6 cellular contexts compared by ENCODE assay signal in genomic region chr9:61982727-61983126, GRCh38.
A peak's percentile ranks its signal among the peaks of the same experiment; 100 is the strongest.
DNase-seq lines count a peak whose midpoint lies in the region; ATAC-seq, FAIRE-seq and TF ChIP-seq lines count a peak whose summit lies in the region.
"Not testable (repeated sequence)": the region's sequence is repeated elsewhere in the genome, so short reads cannot be mapped to it uniquely, and the experiment has no call there.

No MANE protein-coding gene starts in this region.

- not testable (repeated sequence) for H2AFZ ChIP-seq in HepG2 (ENCODE audit: low read length)

- not testable (repeated sequence) for BruUV-seq in HepG2 (replicated peaks; lab: Mats Ljungman, UMichigan)

- H3K4me3 ChIP-seq in HL-60 (replicated peaks; ENCODE audit: insufficient read depth, low read length); coronary artery; HepG2 (replicated peaks in 1 of 3; ENCODE audit: insufficient read depth in 1 of 3, low read depth in 2 of 3, low read length in 3 of 3); spleen: not testable (repeated sequence)

- peak overlapping the region; percentile 39; the same call in 1 of the 2 replicates for H3K27ac ChIP-seq in HL-60 (replicated peaks)
- not testable (repeated sequence) for H3K27ac ChIP-seq in coronary artery; HepG2 (ENCODE audit: extremely low read length, insufficient read depth, low read length); spleen

- H3K9me3 ChIP-seq in HepG2 (ENCODE audit: low read length); spleen: not testable (repeated sequence)

- in situ Hi-C loops in HepG2 (cut with HindIII; ENCODE audit: extremely low pct_ligation_motif_present, low pct_unique_long_range_greater_than_20kb), result not testable (repeated sequence)

- H3K4me1 ChIP-seq in HepG2 (ENCODE audit: insufficient read depth, low read length), result peaks cover 19% of the 10 kb centered on the region
- not testable (repeated sequence) for H3K4me1 ChIP-seq in spleen

- POLR2A ChIA-PET in HepG2 (lab: Yijun Ruan, JAX), result not testable (repeated sequence)

- not testable (repeated sequence) for FAIRE-seq in HepG2 (lab: Jason Lieb, UNC)

- H3K27me3 ChIP-seq in HL-60 (ENCODE audit: insufficient read depth, poor library complexity, severe bottlenecking); HepG2 (ENCODE audit: control insufficient read depth in 1 of 2, insufficient read depth in 2 of 2, low read length in 2 of 2); spleen (replicated peaks in 1 of 7): not testable (repeated sequence)

- WGBS in HepG2 (ENCODE audit: low lambda C conversion rate), result 71% methylated on average over 11 of the region's 16 CpGs
- 76 to 98% (median 90%) methylated on average over 2 to 15 of the region's 16 CpGs for WGBS in spleen, 5 donors

- not testable (repeated sequence) for H4K20me1 ChIP-seq in HepG2 (ENCODE audit: insufficient read depth, low read length)

- H3K4me2 ChIP-seq in HepG2 (ENCODE audit: low read depth, low read length), result not testable (repeated sequence)

- not testable (repeated sequence) for TF ChIP-seq POLR2A in HepG2 (IDR thresholded peaks at IDR 0.05; ENCODE audit: insufficient read depth in 1 of 2, low read depth in 2 of 2, low read length in 2 of 2); spleen (IDR thresholded peaks at IDR 0.05)

- DNase-seq in HL-60 (ENCODE audit: low read depth in 1 of 2, low spot score in 1 of 2) (peak in 1 of 2 experiments; percentile 43), coronary artery (ENCODE audit: low spot score) (peak; percentile 43), Right ventricle myocardium inferior (ENCODE audit: missing footprints) (peak; percentile 17), mesenteric fat pad (ENCODE audit: low spot score) (peak; percentile 82), spleen (peak; percentile 15)
- DNase-seq in HepG2 (ENCODE audit: low spot score), result not testable (repeated sequence)

- H3K79me2 ChIP-seq in HepG2 (ENCODE audit: insufficient read depth, low read length), result not testable (repeated sequence)

- not testable (repeated sequence) for ATAC-seq in Right ventricle myocardium inferior
- ATAC-seq in HepG2, result peak; percentile 47; the same call in 1 of the 3 replicates

- CTCF ChIA-PET in HepG2 (lab: Yijun Ruan, JAX; ENCODE audit: low intra/inter-chr PET ratio, low total read pairs), result not testable (repeated sequence)

- H3K9ac ChIP-seq in HepG2 (ENCODE audit: insufficient read depth, low read depth, low read length), result not testable (repeated sequence)

- TF ChIP-seq EP300 in HepG2 (IDR thresholded peaks at IDR 0.05; ENCODE audit: low read depth in 2 of 2, low read length in 2 of 2); HepG2 (CRISPR knock-in tag; IDR thresholded peaks at IDR 0.05; ENCODE audit: borderline replicate concordance): not testable (repeated sequence)

- TF ChIP-seq RAD21 in HepG2 (CRISPR knock-in tag; IDR thresholded peaks at IDR 0.05), result not testable (repeated sequence)

- H3K36me3 ChIP-seq in HepG2 (replicated peaks in 1 of 2; ENCODE audit: control insufficient read depth in 1 of 2, insufficient read depth in 2 of 2, low read length in 2 of 2); spleen: not testable (repeated sequence)

- intact Hi-C loops in Right ventricle myocardium inferior (cut with DNase I); HepG2 (cut with micrococcal nuclease; ENCODE audit: unreplicated experiment); spleen (cut with DNase I; ENCODE audit: low total_unique reads): not testable (repeated sequence)

- not testable (repeated sequence) for TF ChIP-seq CTCF in HL-60 (IDR thresholded peaks at IDR 0.05; ENCODE audit: insufficient read depth, low read length); coronary artery (IDR thresholded peaks at IDR 0.05); HepG2 (CRISPR knock-in tag; IDR thresholded peaks at IDR 0.05); spleen (IDR thresholded peaks at IDR 0.05 in 8 of 11, conservative IDR thresholded peaks at IDR 0.05 in 3 of 11)

TF ChIP-seq in HepG2, 621 proteins besides CTCF, POLR2A, EP300 and RAD21:
- TF ChIP-seq ZBTB33 (CRISPR knock-in tag; IDR thresholded peaks at IDR 0.05), result peak; percentile 94
TF ChIP-seq in HepG2: peak in this region for 1; not testable (repeated sequence) for 620.
